ENCODE assay signal across 16 cellular contexts in genomic region chr1:117663156-117663902, GRCh38. TPM values are rescaled to one million over a fixed set of nuclear protein-coding genes. Genes with fewer than 3 reads are reported as not detected.
A peak's percentile ranks its signal among the peaks of the same experiment; 100 is the strongest.
DNase-seq lines count a peak whose midpoint lies in the region; ATAC-seq, FAIRE-seq and TF ChIP-seq lines count a peak whose summit lies in the region.
"Had no signal": no experiment of that assay in that cellular context is flagged by ENCODE, and none has a peak within 500 bp of the region (broad histone marks: within the 10 kb centered on the region; RNA-seq: fewer than 3 reads in every experiment).

No MANE protein-coding gene starts in this region.

- no peaks in the 10 kb centered on the region for H4K20me1 ChIP-seq in GM23338 (replicated peaks; ENCODE audit: insufficient read depth)

- peaks cover 23% of the 10 kb centered on the region for H3K9me2 ChIP-seq in GM23338 (ENCODE audit: insufficient read depth)

- H3K4me3 Mint-ChIP-seq in CD4-positive, CD25-positive, alpha-beta regulatory T cell: peak overlapping the region in 3 of 4 donors; percentile 68 to 75 (median 72)
- H3K4me3 Mint-ChIP-seq in GM23338: no peak overlapping the region
- peak overlapping the region; percentile 57 for H3K4me3 Mint-ChIP-seq in activated T-helper 1 cell treated with anti-CD3 and anti-CD28 coated beads, Interleukin-12 subunit alpha, Interleukin-12 subunit beta, Interleukin-2, Interleukin-4 antibody, amounts not matched to agents 30 ng/mL and 10 ng/mL and 1 ng/mL, durations not matched to agents 14 hours and 24 hours and 36 hours
- H3K4me3 Mint-ChIP-seq in memory B cell: peak overlapping the region; percentile 27

- WGBS in pancreas, 2 donors: 82 to 86% methylated on average over 7 of the region's 7 CpGs

- no peaks in the 10 kb centered on the region for H3K27me3 Mint-ChIP-seq in CD4-positive, CD25-positive, alpha-beta regulatory T cell
- H3K27me3 Mint-ChIP-seq in GM23338 (ENCODE audit: insufficient read depth, low read depth, poor library complexity) (no peaks in the 10 kb centered on the region), memory B cell (no peaks in the 10 kb centered on the region)
- H3K27me3 Mint-ChIP-seq in activated T-helper 1 cell treated with anti-CD3 and anti-CD28 coated beads, Interleukin-12 subunit alpha, Interleukin-12 subunit beta, Interleukin-2, Interleukin-4 antibody, amounts not matched to agents 30 ng/mL and 10 ng/mL and 1 ng/mL, durations not matched to agents 14 hours and 24 hours and 36 hours (ENCODE audit: insufficient read depth): peaks cover 3% of the 10 kb centered on the region

- H3F3A ChIP-seq in GM23338 (replicated peaks; ENCODE audit: low read depth): no peaks in the 10 kb centered on the region

- peak overlapping the region; percentile 96 to 100 (median 99) for H3K27ac Mint-ChIP-seq in CD4-positive, CD25-positive, alpha-beta regulatory T cell
- no peak overlapping the region for H3K27ac Mint-ChIP-seq in GM23338
- H3K27ac Mint-ChIP-seq in activated T-helper 1 cell treated with anti-CD3 and anti-CD28 coated beads, Interleukin-12 subunit alpha, Interleukin-12 subunit beta, Interleukin-2, Interleukin-4 antibody, amounts not matched to agents 30 ng/mL and 10 ng/mL and 1 ng/mL, durations not matched to agents 14 hours and 24 hours and 36 hours: peak overlapping the region; percentile 84
- peak overlapping the region; percentile 96 for H3K27ac Mint-ChIP-seq in memory B cell

- TF ChIP-seq CTCF in GM23338 (conservative IDR thresholded peaks at IDR 0.05; ENCODE audit: low read depth in 2 of 2) (no peak), vagina (IDR thresholded peaks at IDR 0.05) (no peak), pancreas (IDR thresholded peaks at IDR 0.05) (no peak)

- H3K4me1 ChIP-seq in CD4-positive, CD25-positive, alpha-beta regulatory T cell (ENCODE audit: control insufficient read depth, insufficient read depth, low read length, poor library complexity, severe bottlenecking): peaks cover 85% of the 10 kb centered on the region
- peaks cover 5% of the 10 kb centered on the region; the same call in 1 of the 2 replicates for H3K4me1 ChIP-seq in GM23338 (ENCODE audit: insufficient read depth)
- peaks cover 3% of the 10 kb centered on the region for H3K4me1 ChIP-seq in vagina
- H3K4me1 ChIP-seq in pancreas: no peaks in the 10 kb centered on the region

- peaks cover 37 to 95% (median 69%) of the 10 kb centered on the region in 4 donors for H3K4me1 Mint-ChIP-seq in CD4-positive, CD25-positive, alpha-beta regulatory T cell
- H3K4me1 Mint-ChIP-seq in GM23338: peaks cover 17% of the 10 kb centered on the region
- H3K4me1 Mint-ChIP-seq in activated T-helper 1 cell treated with anti-CD3 and anti-CD28 coated beads, Interleukin-12 subunit alpha, Interleukin-12 subunit beta, Interleukin-2, Interleukin-4 antibody, amounts not matched to agents 30 ng/mL and 10 ng/mL and 1 ng/mL, durations not matched to agents 14 hours and 24 hours and 36 hours (ENCODE audit: low read depth): peaks cover 97% of the 10 kb centered on the region
- H3K4me1 Mint-ChIP-seq in memory B cell: peaks cover 67% of the 10 kb centered on the region

- no peaks in the 10 kb centered on the region for H3K36me3 ChIP-seq in CD4-positive, CD25-positive, alpha-beta regulatory T cell (ENCODE audit: control insufficient read depth, insufficient read depth, low read length)
- H3K36me3 ChIP-seq in GM23338 (ENCODE audit: insufficient read depth): no peaks in the 10 kb centered on the region
- no peaks in the 10 kb centered on the region for H3K36me3 ChIP-seq in vagina
- no peaks in the 10 kb centered on the region for H3K36me3 ChIP-seq in pancreas
- H3K36me3 ChIP-seq: thoracic aorta had no signal

- peaks cover 7% of the 10 kb centered on the region for H3K36me3 Mint-ChIP-seq in CD4-positive, CD25-positive, alpha-beta regulatory T cell
- H3K36me3 Mint-ChIP-seq in GM23338 (ENCODE audit: low read depth): peaks cover 10% of the 10 kb centered on the region
- peaks cover 32% of the 10 kb centered on the region for H3K36me3 Mint-ChIP-seq in activated T-helper 1 cell treated with anti-CD3 and anti-CD28 coated beads, Interleukin-12 subunit alpha, Interleukin-12 subunit beta, Interleukin-2, Interleukin-4 antibody, amounts not matched to agents 30 ng/mL and 10 ng/mL and 1 ng/mL, durations not matched to agents 14 hours and 24 hours and 36 hours (ENCODE audit: low read depth)
- H3K36me3 Mint-ChIP-seq in memory B cell: peaks cover 5% of the 10 kb centered on the region

- peaks cover 0 to 9% of the 10 kb centered on the region in 2 experiments for H3K9me3 ChIP-seq in CD4-positive, CD25-positive, alpha-beta regulatory T cell (ENCODE audit: control insufficient read depth in 2 of 2, low read length in 2 of 2)
- H3K9me3 ChIP-seq in vagina (no peaks in the 10 kb centered on the region), pancreas (no peaks in the 10 kb centered on the region)
- H3K9me3 ChIP-seq: thoracic aorta had no signal

- no peak for FAIRE-seq in pancreas (lab: Jason Lieb, UNC)

- H3K27ac ChIP-seq in CD4-positive, CD25-positive, alpha-beta regulatory T cell (ENCODE audit: insufficient read depth, low read length, poor library complexity, severe bottlenecking): peak overlapping the region; percentile 94
- H3K27ac ChIP-seq in GM23338 (ENCODE audit: low read depth): peak overlapping the region; percentile 66; the same call in 1 of the 2 replicates
- no peak overlapping the region for H3K27ac ChIP-seq in vagina
- H3K27ac ChIP-seq in pancreas: no peak overlapping the region
- H3K27ac ChIP-seq: thoracic aorta had no signal

- peak overlapping the region; percentile 28; the same call in 1 of the 2 replicates for H2AFZ ChIP-seq in GM23338

- no peak for ATAC-seq in CD4-positive, CD25-positive, alpha-beta regulatory T cell (ENCODE audit: low read depth in 2 of 2)
- no peak for ATAC-seq in GM23338
- ATAC-seq in memory B cell (ENCODE audit: low read depth): no peak
- ATAC-seq in pancreas: no peak

- H3K9me3 Mint-ChIP-seq in CD4-positive, CD25-positive, alpha-beta regulatory T cell: peaks cover 1 to 21% (median 4%) of the 10 kb centered on the region in 7 donors
- H3K9me3 Mint-ChIP-seq in GM23338: peaks cover 18% of the 10 kb centered on the region; the same call in 2 of the 3 replicates
- H3K9me3 Mint-ChIP-seq in activated T-helper 1 cell treated with anti-CD3 and anti-CD28 coated beads, Interleukin-12 subunit alpha, Interleukin-12 subunit beta, Interleukin-2, Interleukin-4 antibody, amounts not matched to agents 30 ng/mL and 10 ng/mL and 1 ng/mL, durations not matched to agents 14 hours and 24 hours and 36 hours: peaks cover 27% of the 10 kb centered on the region
- H3K9me3 Mint-ChIP-seq in memory B cell: no peaks in the 10 kb centered on the region

- peak overlapping the region; percentile 35 for H3K4me3 ChIP-seq in CD4-positive, CD25-positive, alpha-beta regulatory T cell (ENCODE audit: low read depth, low read length)
- H3K4me3 ChIP-seq in GM23338: no peak overlapping the region
- no peak overlapping the region for H3K4me3 ChIP-seq in vagina
- no peak overlapping the region for H3K4me3 ChIP-seq in pancreas
- H3K4me3 ChIP-seq: thoracic aorta had no signal

- no peaks in the 10 kb centered on the region for H3K27me3 ChIP-seq in CD4-positive, CD25-positive, alpha-beta regulatory T cell (ENCODE audit: control insufficient read depth, insufficient read depth, low read length)
- H3K27me3 ChIP-seq in GM23338 (ENCODE audit: insufficient read depth) (no peaks in the 10 kb centered on the region), vagina (no peaks in the 10 kb centered on the region), pancreas (no peaks in the 10 kb centered on the region)

- H3K79me2 ChIP-seq in GM23338 (replicated peaks; ENCODE audit: insufficient read depth): no peaks in the 10 kb centered on the region

- peak in 1 of 3 donors; percentile 34 for DNase-seq in CD4-positive, CD25-positive, alpha-beta regulatory T cell
- DNase-seq in GM23338 (ENCODE audit: low spot score) (no peak), memory B cell (ENCODE audit: low spot score in 2 of 2) (no peak), vagina (ENCODE audit: extremely low spot score in 2 of 2) (no peak), pancreas (no peak), NOMO-1 treated with dmso at 0.1 percent for 144 hours (lab: John Stamatoyannopoulos, UW; ENCODE audit: unreplicated experiment) (no peak)
- no peak for DNase-seq in activated T-helper 1 cell treated with anti-CD3 and anti-CD28 coated beads, Interleukin-12 subunit alpha, Interleukin-12 subunit beta, Interleukin-2, Interleukin-4 antibody, amounts not matched to agents 30 ng/mL and 10 ng/mL and 1 ng/mL, durations not matched to agents 14 hours and 24 hours and 36 hours (ENCODE audit: low spot score)
- DNase-seq in activated CD4-positive, CD25-positive, alpha-beta regulatory T cell (lab: John Stamatoyannopoulos, UW): no peak
- DNase-seq: foreskin melanocyte; GOT3; IMR-90; MV-4-11; NCI-H2029 treated with DMSO at 0.1 percent for 48 hours; NCI-H510A treated with DMSO at 0.1 percent for 48 hours; stimulated activated CD4-positive, alpha-beta T cell treated with anti-CD3 and anti-CD28 coated beads, Interleukin-4, amount 100 ng/mL, for 24 hours had no signal

- no peak overlapping the region for H3K4me2 ChIP-seq in GM23338

- intact Hi-C loops in activated T-helper 1 cell treated with anti-CD3 and anti-CD28 coated beads, Interleukin-12 subunit alpha, Interleukin-12 subunit beta, Interleukin-2, Interleukin-4 antibody, amounts not matched to agents 30 ng/mL and 10 ng/mL and 1 ng/mL, durations not matched to agents 14 hours and 24 hours and 36 hours (cut with micrococcal nuclease): loop anchor here (5.0 to 10.0 kb wide), 9 partner anchors 231 to 1684 kb away; partner anchors contain the start of gene CD58
- intact Hi-C loops in vagina (cut with DNase I) (no loop called here), pancreas (cut with DNase I) (no loop called here)

- TF ChIP-seq POLR2A in vagina (IDR thresholded peaks at IDR 0.05): no peak

TF ChIP-seq in GM23338, 12 proteins besides CTCF, POLR2A, EP300 and RAD21:
- no peak for TF ChIP-seq ZNF331 (CRISPR knock-in tag; IDR thresholded peaks at IDR 0.05; ENCODE audit: low read depth)

RNA-seq across cellular contexts. Expression of gene TENT5C, which starts 57.5 kb away (rescaled TPM):
- total RNA-seq in CD4-positive, CD25-positive, alpha-beta regulatory T cell: 324 TPM
- 10 to 100 TPM; 19.6 to 64.7 (median 33.0) TPM for polyA plus RNA-seq in CD4-positive, CD25-positive, alpha-beta regulatory T cell
- total RNA-seq in GM23338 (2014; rRNA removed; shearing (Covaris generic)): 0.80 and 1.2 TPM in 2 replicates
- polyA plus RNA-seq in GM23338 (2016; fragmentation: Nextera tagmentation; extraction: Ambion mirVana): 0.23 and 0.24 TPM in 2 replicates
- total RNA-seq in activated T-helper 1 cell treated with anti-CD3 and anti-CD28 coated beads, Interleukin-12 subunit alpha, Interleukin-12 subunit beta, Interleukin-2, Interleukin-4 antibody, amounts not matched to agents 30 ng/mL and 10 ng/mL and 1 ng/mL, durations not matched to agents 14 hours and 24 hours and 36 hours: 4.9 and 5.2 TPM in 2 replicates
- total RNA-seq in vagina: 4.2 TPM
- total RNA-seq in pancreas: 10 to 100 TPM; 21.5 to 68.1 (median 38.3) TPM
- 10 to 100 TPM in 1 of 2 donors, 1 to 10 TPM in 1; 6.7 to 19.1 TPM for polyA plus RNA-seq in pancreas

Comparison
In these comparisons a context has a peak if more than half of its experiments do, and no peak if none do; other contexts are left out.
1. H3K27ac ChIP-seq: peak in CD4-positive, CD25-positive, alpha-beta regulatory T cell (single experiment) and GM23338 (single experiment); none in vagina (single experiment) and pancreas (0 of 4).